24 cellular contexts compared by ENCODE assay signal in the genomic region with DNA sequence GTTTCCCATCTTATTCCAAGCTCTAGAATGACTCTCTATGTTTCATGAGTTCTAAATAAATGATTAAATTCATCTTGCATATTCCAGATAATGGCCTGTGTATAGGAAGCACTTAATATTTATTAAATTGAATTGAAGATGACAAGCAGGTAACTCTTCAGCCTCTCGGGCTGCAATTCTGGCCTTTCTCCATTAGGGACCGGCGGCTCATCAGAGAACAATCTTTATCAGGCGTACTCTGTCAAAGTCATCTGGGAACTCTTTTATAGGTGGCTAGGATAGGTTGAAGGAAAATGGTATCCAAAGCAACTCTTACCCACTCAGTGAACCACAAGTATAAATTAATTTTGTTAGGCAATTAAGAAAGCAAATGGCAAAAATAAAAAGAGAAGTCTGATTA.
A peak's percentile ranks its signal among the peaks of the same experiment; 100 is the strongest.
DNase-seq lines count a peak whose midpoint lies in the region; ATAC-seq and TF ChIP-seq lines count a peak whose summit lies in the region.
"Had no signal": no experiment of that assay in that cellular context is flagged by ENCODE, and none has a peak within 500 bp of the region (broad histone marks: within the 10 kb centered on the region; RNA-seq: fewer than 3 reads in every experiment).

No MANE protein-coding gene starts in this region.

- no peak overlapping the region for H3K27ac ChIP-seq in H9 (ENCODE audit: insufficient read length, low read depth, low read length)
- no peak overlapping the region for H3K27ac ChIP-seq in VCaP
- no peak overlapping the region for H3K27ac ChIP-seq in suprapubic skin
- no peak overlapping the region for H3K27ac ChIP-seq in colonic mucosa
- H3K27ac ChIP-seq: esophagus muscularis mucosa, Peyer's patch, SK-N-MC, transverse colon had no signal

- no peaks in the 10 kb centered on the region for H3K4me1 Mint-ChIP-seq in H9
- H3K4me1 Mint-ChIP-seq: activated naive CD8-positive, alpha-beta T cell treated with anti-CD3 and anti-CD28 coated beads for 36 hours; IgD-negative memory B cell; memory B cell had no signal

- no peak overlapping the region for H4K5ac ChIP-seq in H9 (ENCODE audit: insufficient read length, low read depth, low read length)

- H3K23me2 ChIP-seq in H9 (ENCODE audit: insufficient read length, low read depth, low read length, poor library complexity, severe bottlenecking): no peaks in the 10 kb centered on the region

- intact Hi-C loops in left ventricle myocardium superior (cut with micrococcal nuclease) (no loop called here), left cardiac atrium (cut with DNase I) (no loop called here), colonic mucosa (cut with DNase I) (no loop called here)

- no peak overlapping the region for H2BK5ac ChIP-seq in H9 (ENCODE audit: insufficient read length, low read length)

- no CpG with 5 or more reads among the region's 4 CpGs for WGBS in H9 (ENCODE audit: extremely low coverage, insufficient read length, low lambda C conversion rate)
- 77% methylated on average over 4 of the region's 4 CpGs for WGBS in suprapubic skin

- TF ChIP-seq POLR2A in suprapubic skin (IDR thresholded peaks at IDR 0.05): no peak

- H3K27me3 Mint-ChIP-seq in H9 (ENCODE audit: low read depth): no peaks in the 10 kb centered on the region; the same call in 1 of the 2 replicates
- H3K27me3 Mint-ChIP-seq: activated naive CD8-positive, alpha-beta T cell treated with anti-CD3 and anti-CD28 coated beads for 36 hours; IgD-negative memory B cell; memory B cell; stimulated activated naive CD8-positive, alpha-beta T cell treated with anti-CD3 and anti-CD28 coated beads, Interleukin-15, Interleukin-2, amounts not matched to agents 100 ng/mL and 50 ng/mL, for 24 hours had no signal

- H3K79me2 ChIP-seq in H9 (ENCODE audit: insufficient read depth, low read length): no peaks in the 10 kb centered on the region

- TF ChIP-seq CTCF in H9 (conservative IDR thresholded peaks at IDR 0.05) (peak; percentile 57), VCaP (conservative IDR thresholded peaks at IDR 0.05) (peak; percentile 73), kidney epithelial cell (IDR thresholded peaks at IDR 0.05; ENCODE audit: insufficient read depth, low read length, poor library complexity, severe bottlenecking) (peak; percentile 5), suprapubic skin (IDR thresholded peaks at IDR 0.05) (no peak), colonic mucosa (IDR thresholded peaks at IDR 0.05) (no peak)

- H3K23ac ChIP-seq in H9 (ENCODE audit: insufficient read length, low read depth, low read length): no peak overlapping the region

- no peak overlapping the region for H3K56ac ChIP-seq in H9 (ENCODE audit: insufficient read length, low read depth, low read length)

- DNase-seq in D341Med (ENCODE audit: low spot score) (peak; percentile 61), H9 (peak; percentile 31), kidney epithelial cell (ENCODE audit: low read depth) (no peak), left ventricle myocardium superior (no peak), left cardiac atrium (no peak), suprapubic skin (ENCODE audit: low spot score in 2 of 2) (no peak), colonic mucosa (no peak)
- DNase-seq: activated CD4-positive, alpha-beta T cell treated with anti-CD3 and anti-CD28 coated beads, Interleukin-2, amount 50 U/mL, for 1 hour; activated naive CD8-positive, alpha-beta T cell treated with anti-CD3 and anti-CD28 coated beads for 36 hours; effector memory CD4-positive, alpha-beta T cell; kidney glomerular epithelial cell; MG63; NCI-H1694; NCI-H2227 treated with DMSO at 0.1 percent for 48 hours; occipital lobe; Peyer's patch; stimulated activated CD4-positive, alpha-beta T cell treated with anti-CD3 and anti-CD28 coated beads, Interleukin-4, amount 100 ng/mL, for 4 hours; transverse colon had no signal

- H3K9me3 ChIP-seq in H9 (ENCODE audit: control insufficient read depth, low read depth, low read length) (no peaks in the 10 kb centered on the region), suprapubic skin (no peaks in the 10 kb centered on the region), colonic mucosa (no peaks in the 10 kb centered on the region)
- H3K9me3 ChIP-seq: esophagus muscularis mucosa, MG63, Peyer's patch, transverse colon had no signal

- no peaks in the 10 kb centered on the region for H3K4me1 ChIP-seq in H9 (ENCODE audit: insufficient read depth, low read length)
- no peaks in the 10 kb centered on the region for H3K4me1 ChIP-seq in suprapubic skin
- H3K4me1 ChIP-seq in colonic mucosa: no peaks in the 10 kb centered on the region
- H3K4me1 ChIP-seq: esophagus muscularis mucosa, Peyer's patch, transverse colon had no signal

- H3K27me3 ChIP-seq in H9 (ENCODE audit: insufficient read depth, low read length) (no peaks in the 10 kb centered on the region), kidney epithelial cell (ENCODE audit: control insufficient read depth, insufficient read depth, low read length) (no peaks in the 10 kb centered on the region), suprapubic skin (no peaks in the 10 kb centered on the region), colonic mucosa (no peaks in the 10 kb centered on the region)
- H3K27me3 ChIP-seq: esophagus muscularis mucosa, MG63, Peyer's patch, transverse colon had no signal

- H3K9ac ChIP-seq in H9 (ENCODE audit: extremely low read depth, insufficient read length, low read length): no peak overlapping the region
- H3K9ac ChIP-seq in colonic mucosa (ENCODE audit: low read depth in 2 of 2, low read length in 2 of 2): no peak overlapping the region

- H2BK15ac ChIP-seq in H9 (ENCODE audit: low read depth, low read length): no peak overlapping the region

- TF ChIP-seq EP300 in suprapubic skin (IDR thresholded peaks at IDR 0.05): no peak

- no peak overlapping the region for H4K91ac ChIP-seq in H9 (ENCODE audit: insufficient read length, low read depth, low read length)

- H3T11ph ChIP-seq in H9 (ENCODE audit: low read length): no peak overlapping the region

- no peak overlapping the region for H3K27ac Mint-ChIP-seq in H9
- H3K27ac Mint-ChIP-seq: activated naive CD8-positive, alpha-beta T cell treated with anti-CD3 and anti-CD28 coated beads for 36 hours; IgD-negative memory B cell; memory B cell; stimulated activated naive CD8-positive, alpha-beta T cell treated with anti-CD3 and anti-CD28 coated beads, Interleukin-15, Interleukin-2, amounts not matched to agents 100 ng/mL and 50 ng/mL, for 24 hours had no signal

- H2BK12ac ChIP-seq in H9 (ENCODE audit: insufficient read length, low read depth, low read length): no peak overlapping the region

- H3K18ac ChIP-seq in H9 (ENCODE audit: insufficient read length, low read depth, low read length): no peak overlapping the region

- no peak overlapping the region for H2AK5ac ChIP-seq in H9 (ENCODE audit: insufficient read length, low read length)

- no peak overlapping the region for H3K4me2 ChIP-seq in H9 (ENCODE audit: insufficient read depth, insufficient read length, low read length)

- H4K20me1 ChIP-seq in H9 (ENCODE audit: control insufficient read depth, insufficient read depth, insufficient read length): no peaks in the 10 kb centered on the region

- H2BK20ac ChIP-seq in H9 (ENCODE audit: low read depth, low read length, poor library complexity, severe bottlenecking): no peak overlapping the region

- H3K9me3 Mint-ChIP-seq in H9: no peaks in the 10 kb centered on the region

- H3K36me3 ChIP-seq in kidney epithelial cell (ENCODE audit: control insufficient read depth, insufficient read depth, low read length) (no peaks in the 10 kb centered on the region), suprapubic skin (no peaks in the 10 kb centered on the region), colonic mucosa (no peaks in the 10 kb centered on the region)
- H3K36me3 ChIP-seq: esophagus muscularis mucosa, MG63, Peyer's patch, transverse colon had no signal

- no peak overlapping the region for H2AFZ ChIP-seq in H9 (ENCODE audit: low read length)

- H3K79me1 ChIP-seq in H9 (ENCODE audit: insufficient read depth, low read depth, low read length, poor library complexity, severe bottlenecking): no peaks in the 10 kb centered on the region

- no peak overlapping the region for H3K14ac ChIP-seq in H9 (ENCODE audit: insufficient read depth, low read length)

- H3K4me3 Mint-ChIP-seq in H9: no peak overlapping the region
- H3K4me3 Mint-ChIP-seq: activated naive CD8-positive, alpha-beta T cell treated with anti-CD3 and anti-CD28 coated beads for 36 hours; IgD-negative memory B cell; memory B cell; stimulated activated naive CD8-positive, alpha-beta T cell treated with anti-CD3 and anti-CD28 coated beads, Interleukin-15, Interleukin-2, amounts not matched to agents 100 ng/mL and 50 ng/mL, for 24 hours had no signal

- H2BK120ac ChIP-seq in H9 (ENCODE audit: low read depth, low read length, poor library complexity, severe bottlenecking): no peak overlapping the region

- no peak overlapping the region for H4K8ac ChIP-seq in H9 (replicated peaks; ENCODE audit: insufficient read length, low read depth, low read length)

- H3K36me3 Mint-ChIP-seq in H9 (ENCODE audit: insufficient read depth in 1 of 3, low read depth in 3 of 3): no peaks in the 10 kb centered on the region
- H3K36me3 Mint-ChIP-seq: activated naive CD8-positive, alpha-beta T cell treated with anti-CD3 and anti-CD28 coated beads for 36 hours; IgD-negative memory B cell; memory B cell had no signal

- no peak for ATAC-seq in left ventricle myocardium superior
- ATAC-seq in left cardiac atrium: no peak

- H3K4ac ChIP-seq in H9 (ENCODE audit: low read depth, low read length): no peak overlapping the region

- H3K4me3 ChIP-seq in kidney epithelial cell (ENCODE audit: low read depth, low read length) (no peak overlapping the region), suprapubic skin (no peak overlapping the region), colonic mucosa (no peak overlapping the region)
- H3K4me3 ChIP-seq: esophagus muscularis mucosa, MG63, Peyer's patch, SK-N-MC, transverse colon had no signal

Comparison
In these comparisons a context has a peak if more than half of its experiments do, and no peak if none do; other contexts are left out.
1. DNase-seq: peak in D341Med (single experiment) and H9 (single experiment); none in kidney epithelial cell (single experiment), left ventricle myocardium superior (single experiment), left cardiac atrium (single experiment), suprapubic skin (0 of 2) and colonic mucosa (single experiment).
2. CTCF ChIP-seq: peak in H9 (single experiment), VCaP (single experiment) and kidney epithelial cell (single experiment); none in suprapubic skin (0 of 2) and colonic mucosa (single experiment).